8 cellular contexts compared by ENCODE assay signal in genomic region chr3:5226783-5227182, GRCh38. TPM values are rescaled to one million over a fixed set of nuclear protein-coding genes. Genes with fewer than 3 reads are reported as not detected.
DNase-seq lines count a peak whose midpoint lies in the region; TF ChIP-seq lines count a peak whose summit lies in the region.

No MANE protein-coding gene starts in this region.

- no peaks in the 10 kb centered on the region for H3F3A ChIP-seq in Loucy (ENCODE audit: low read depth)

- WGBS in stomach, 5 donors, result 33 to 43% (median 43%) methylated on average over 6 of the region's 6 CpGs

- no peaks in the 10 kb centered on the region for H4K20me1 ChIP-seq in Loucy (ENCODE audit: insufficient read depth, low read length, poor library complexity, severe bottlenecking)

- intact Hi-C loops in stomach (cut with DNase I; ENCODE audit: low total_unique reads), result no loop called here

- H3K9me3 ChIP-seq in Loucy (ENCODE audit: insufficient read depth, low read depth, low read length) (no peaks in the 10 kb centered on the region), stomach (no peaks in the 10 kb centered on the region)

- H3K9ac ChIP-seq in Loucy (ENCODE audit: low read depth, low read length, poor library complexity, severe bottlenecking), result no peak overlapping the region

- TF ChIP-seq EP300 in stomach (IDR thresholded peaks at IDR 0.05), result no peak

- TF ChIP-seq CTCF in Loucy (conservative IDR thresholded peaks at IDR 0.05; ENCODE audit: low read length) (peak; percentile 69), cardiac fibroblast (IDR thresholded peaks at IDR 0.05; ENCODE audit: low read depth, low read length) (peak; percentile 34), stomach (IDR thresholded peaks at IDR 0.05) (peak in 2 of 7 experiments; percentile 36 to 40)

- H3K27me3 ChIP-seq in Loucy (ENCODE audit: insufficient read depth, low read length, poor library complexity, severe bottlenecking), result no peaks in the 10 kb centered on the region
- peaks cover 0 to 5% (median 0%) of the 10 kb centered on the region in 3 donors for H3K27me3 ChIP-seq in stomach

- H3K4me1 ChIP-seq in Loucy (ENCODE audit: insufficient read depth, low read length, poor library complexity, severe bottlenecking) (no peaks in the 10 kb centered on the region), stomach (no peaks in the 10 kb centered on the region)

- no peak overlapping the region for H3K27ac ChIP-seq in stomach

- H3K9me2 ChIP-seq in Loucy (replicated peaks; ENCODE audit: low read depth, low read length), result no peaks in the 10 kb centered on the region

- no peak for TF ChIP-seq POLR2A in stomach (IDR thresholded peaks at IDR 0.05)

- no peaks in the 10 kb centered on the region for H3K36me3 ChIP-seq in Loucy (ENCODE audit: insufficient read depth, low read length)
- H3K36me3 ChIP-seq in stomach, result no peaks in the 10 kb centered on the region

- H3K79me2 ChIP-seq in Loucy (ENCODE audit: insufficient read depth, low read length), result no peaks in the 10 kb centered on the region

- peak; percentile 16 to 30 for DNase-seq in NCI-H2081 (lab: John Stamatoyannopoulos, UW)
- no peak for DNase-seq in NCI-H2081 treated with DMSO at 0.1 percent for 48 hours (lab: John Stamatoyannopoulos, UW)
- DNase-seq in cardiac fibroblast (ENCODE audit: low read depth in 2 of 2), result peak; percentile 46 to 62
- peak; percentile 30 for DNase-seq in pons (ENCODE audit: low spot score)
- DNase-seq in stomach, result no peak
- no peak for DNase-seq in stimulated activated CD4-positive, alpha-beta T cell treated with anti-CD3 and anti-CD28 coated beads, Interleukin-12 subunit alpha, Interleukin-12 subunit beta, amount 100 ng/mL, for 4 hours
- DNase-seq in UCSD-AML1 (lab: John Stamatoyannopoulos, UW; ENCODE audit: unreplicated experiment), result no peak

- H3K4me3 ChIP-seq in Loucy (ENCODE audit: low read length, poor library complexity, severe bottlenecking) (no peak overlapping the region), cardiac fibroblast (replicated peaks in 1 of 2; ENCODE audit: low read depth in 2 of 2, low read length in 2 of 2) (no peak overlapping the region), stomach (no peak overlapping the region)

- H2AFZ ChIP-seq in Loucy (ENCODE audit: low read length), result no peak overlapping the region

- no peak overlapping the region for H3K4me2 ChIP-seq in Loucy (ENCODE audit: low read depth, low read length, poor library complexity, severe bottlenecking)

RNA-seq across cellular contexts. Expression of gene EDEM1, which starts 39.3 kb away (rescaled TPM):
- 100 to 1,000 TPM in 1 of 5 donors, 10 to 100 TPM in 4; 22.2 to 160 (median 53.1) TPM for total RNA-seq in stomach
- polyA plus RNA-seq in stomach, result 1 to 10 TPM; 5.3 to 7.2 (median 5.4) TPM

Comparison
In these comparisons a context has a peak if more than half of its experiments do, and no peak if none do; other contexts are left out.
1. DNase-seq: peak in NCI-H2081 (2 of 2), cardiac fibroblast (2 of 2) and pons (single experiment); none in NCI-H2081 treated with DMSO at 0.1 percent for 48 hours (single experiment), stomach (single experiment), stimulated activated CD4-positive, alpha-beta T cell treated with anti-CD3 and anti-CD28 coated beads, Interleukin-12 subunit alpha, Interleukin-12 subunit beta, amount 100 ng/mL, for 4 hours (single experiment) and UCSD-AML1 (single experiment).